Comparison of ENCODE assay signal across 17 cellular contexts in the genomic region with DNA sequence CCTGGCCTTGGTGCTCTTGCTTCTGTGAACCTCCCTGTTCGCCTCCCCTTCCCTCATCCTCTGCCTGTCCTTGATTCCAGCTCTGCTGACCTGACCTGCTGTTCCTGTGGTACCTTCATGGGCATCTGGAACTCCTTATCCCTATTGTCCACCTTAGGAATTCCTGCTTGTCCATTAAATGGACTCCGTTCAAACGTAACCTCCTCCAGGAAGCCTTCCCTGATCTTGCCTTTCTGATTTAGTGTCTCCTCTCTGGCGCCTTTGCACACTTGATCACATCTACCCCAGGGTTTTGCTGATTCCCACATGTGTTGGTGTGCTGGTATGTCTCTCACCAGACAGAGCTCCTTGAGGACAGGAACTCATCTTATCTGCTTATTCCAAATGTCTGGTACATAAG. TPM values are rescaled to one million over a fixed set of nuclear protein-coding genes. Genes with fewer than 3 reads are reported as not detected.
"Had no signal": no experiment of that assay in that cellular context is flagged by ENCODE, and none has a peak within 500 bp of the region (broad histone marks: within the 10 kb centered on the region; RNA-seq: fewer than 3 reads in every experiment).

No MANE protein-coding gene starts in this region.

- H3K27ac ChIP-seq: neural progenitor cell, parathyroid adenoma had no signal

- H3K27me3 ChIP-seq: left lung, neural progenitor cell had no signal

- H3K9ac ChIP-seq: neural progenitor cell, parathyroid adenoma had no signal

- H3K4me2 ChIP-seq: neural progenitor cell had no signal

- H3K79me2 ChIP-seq: parathyroid adenoma had no signal

- ATAC-seq: activated CD8-positive, alpha-beta memory T cell treated with anti-CD3 and anti-CD28 coated beads, Interleukin-2, amount 10 ng/mL, durations not matched to agents 7 days and 5 days; activated naive CD4-positive, alpha-beta T cell treated with anti-CD3 and anti-CD28 coated beads, Interleukin-2, amount 50 U/mL, for 72 hours; left lung; stimulated activated memory B cell treated with anti-CD40 and anti-IgM and Interleukin-4, amounts not matched to agents 10 μg/mL and 1 μg/mL and 100 μg/mL, for 72 hours had no signal

- DNase-seq: activated CD4-positive, alpha-beta T cell treated with anti-CD3 and anti-CD28 coated beads, Interleukin-2, amount 50 U/mL, for 4 hours; activated CD4-positive, CD25-positive, alpha-beta regulatory T cell treated with anti-CD3 and anti-CD28 coated beads, Interleukin-2, amount 50 U/mL, for 72 hours; activated CD8-positive, alpha-beta memory T cell treated with anti-CD3 and anti-CD28 coated beads, Interleukin-2, amount 10 ng/mL, durations not matched to agents 7 days and 5 days; activated effector memory CD4-positive, alpha-beta T cell treated with anti-CD3 and anti-CD28 coated beads, Interleukin-2, amount 50 U/mL, for 16 hours; activated T-cell treated with anti-CD3 and anti-CD28 coated beads, Interleukin-2, amount 50 U/mL, for 24 hours; amygdala; cerebellar nuclear complex; endodermal cell; erythroblast; left lung; mesendoderm; stimulated activated CD4-positive, alpha-beta T cell treated with anti-CD3 and anti-CD28 coated beads, Interleukin-1b, Interleukin-23, amount 100 ng/mL, for 48 hours; SW 1271 had no signal

- H2AFZ ChIP-seq: neural progenitor cell, parathyroid adenoma had no signal

- H3K4me3 ChIP-seq: left lung, neural progenitor cell had no signal

- H3K36me3 ChIP-seq: left lung, neural progenitor cell had no signal

- H3K9me3 ChIP-seq: left lung had no signal

- H3K4me1 ChIP-seq: parathyroid adenoma had no signal

RNA-seq across cellular contexts. Expression of a gene that starts 55.4 kb away (rescaled TPM):
- total RNA-seq: activated CD8-positive, alpha-beta memory T cell treated with anti-CD3 and anti-CD28 coated beads, Interleukin-2, amount 10 ng/mL, durations not matched to agents 7 days and 5 days; endodermal cell had no signal
